ENCODE assay signal across 29 cellular contexts in genomic region chr1:18828224-18828623, GRCh38. TPM values are rescaled to one million over a fixed set of nuclear protein-coding genes. Genes with fewer than 3 reads are reported as not detected.
"Had no signal": no experiment of that assay in that cellular context is flagged by ENCODE, and none has a peak within 500 bp of the region (broad histone marks: within the 10 kb centered on the region; RNA-seq: fewer than 3 reads in every experiment).

No MANE protein-coding gene starts in this region.

- H2AFZ ChIP-seq: PC-9 had no signal

- H3K9me3 Mint-ChIP-seq: activated CD4-positive, alpha-beta T cell treated with anti-CD3 and anti-CD28 coated beads, Interleukin-2, amount 10 ng/mL, durations not matched to agents 24 days and 14 days had no signal

- H3K4me3 ChIP-seq: cardiac muscle cell, PC-9 had no signal

- H3K36me3 ChIP-seq: brain microvascular endothelial cell, cardiac muscle cell had no signal

- H3K36me3 Mint-ChIP-seq: activated CD8-positive, alpha-beta memory T cell treated with anti-CD3 and anti-CD28 coated beads, Interleukin-2, amount 10 ng/mL, durations not matched to agents 7 days and 5 days; activated naive CD4-positive, alpha-beta T cell treated with anti-CD3 and anti-CD28 coated beads, Interleukin-2, amount 50 U/mL, for 72 hours had no signal

- H3K27me3 Mint-ChIP-seq: activated CD8-positive, alpha-beta memory T cell treated with anti-CD3 and anti-CD28 coated beads, Interleukin-2, amount 10 ng/mL, durations not matched to agents 7 days and 5 days had no signal

- DNase-seq: activated B cell treated with CpG ODN at 0.5 μM for 24 hours; activated CD4-positive, alpha-beta T cell treated with anti-CD3 and anti-CD28 coated beads for 1 hour; activated CD4-positive, alpha-beta T cell treated with anti-CD3 and anti-CD28 coated beads, Interleukin-2, amount 10 ng/mL, durations not matched to agents 24 days and 14 days; activated CD4-positive, alpha-beta T cell treated with anti-CD3 and anti-CD28 coated beads, Interleukin-2, amount 50 U/mL, for 48 hours; activated CD8-positive, alpha-beta memory T cell treated with anti-CD3 and anti-CD28 coated beads, Interleukin-2, amount 10 ng/mL, durations not matched to agents 7 days and 5 days; activated effector memory CD4-positive, alpha-beta T cell treated with Interleukin-2 at 50 U/mL for 16 hours; activated naive CD4-positive, alpha-beta T cell treated with Interleukin-2 at 50 U/mL for 16 hours; activated T-cell treated with anti-CD3 and anti-CD28 coated beads, Interleukin-2, amount 50 U/mL, for 24 hours; brain microvascular endothelial cell; cerebellar nuclear complex; NCI-H1092; NCI-H1417 treated with DMSO at 0.1 percent for 48 hours; NCI-H1694; NCI-H2029 treated with DMSO at 0.1 percent for 48 hours; NCI-H345; NCI-H510A; NCI-H526 treated with DMSO at 0.1 percent for 48 hours; NCI-H82; NK-92 treated with Interleukin-12 subunit alpha and Interleukin-12 subunit beta, amount 100 ng/mL, for 24 hours; PC-9; SIG-M5; T-helper 17 cell; T-helper 9 cell had no signal

- H3K27ac ChIP-seq: brain microvascular endothelial cell, cardiac muscle cell, PC-9 had no signal

- ATAC-seq: activated CD8-positive, alpha-beta memory T cell treated with anti-CD3 and anti-CD28 coated beads, Interleukin-2, amount 10 ng/mL, durations not matched to agents 7 days and 5 days; activated naive CD4-positive, alpha-beta T cell treated with anti-CD3 and anti-CD28 coated beads, Interleukin-2, amount 50 U/mL, for 72 hours; T-helper 17 cell had no signal

- H3K4me1 Mint-ChIP-seq: activated B cell treated with CpG ODN at 0.5 μM for 24 hours; activated CD4-positive, alpha-beta T cell treated with anti-CD3 and anti-CD28 coated beads, Interleukin-2, amount 10 ng/mL, durations not matched to agents 24 days and 14 days; activated CD8-positive, alpha-beta memory T cell treated with anti-CD3 and anti-CD28 coated beads, Interleukin-2, amount 10 ng/mL, durations not matched to agents 7 days and 5 days; T-helper 17 cell had no signal

- H3K27me3 ChIP-seq: brain microvascular endothelial cell had no signal

- H3K4me2 ChIP-seq: PC-9 had no signal

- H3K4me3 Mint-ChIP-seq: activated B cell treated with CpG ODN at 0.5 μM for 24 hours; activated CD4-positive, alpha-beta T cell treated with anti-CD3 and anti-CD28 coated beads, Interleukin-2, amount 10 ng/mL, durations not matched to agents 24 days and 14 days; activated CD8-positive, alpha-beta memory T cell treated with anti-CD3 and anti-CD28 coated beads, Interleukin-2, amount 10 ng/mL, durations not matched to agents 7 days and 5 days; activated T-cell treated with anti-CD3 and anti-CD28 coated beads, Interleukin-2, amount 50 U/mL, for 24 hours; activated T-helper 1 cell treated with anti-CD3 and anti-CD28 coated beads, Interleukin-12 subunit alpha, Interleukin-12 subunit beta, Interleukin-2, Interleukin-4 antibody, amounts not matched to agents 30 ng/mL and 10 ng/mL and 1 ng/mL, durations not matched to agents 14 hours and 24 hours and 36 hours; T-helper 17 cell had no signal

- H3K27ac Mint-ChIP-seq: activated B cell treated with CpG ODN at 0.5 μM for 24 hours; activated CD4-positive, alpha-beta T cell treated with anti-CD3 and anti-CD28 coated beads, Interleukin-2, amount 10 ng/mL, durations not matched to agents 24 days and 14 days; activated CD8-positive, alpha-beta memory T cell treated with anti-CD3 and anti-CD28 coated beads, Interleukin-2, amount 10 ng/mL, durations not matched to agents 7 days and 5 days; activated naive CD4-positive, alpha-beta T cell treated with anti-CD3 and anti-CD28 coated beads, Interleukin-2, amount 50 U/mL, for 72 hours; activated T-cell treated with anti-CD3 and anti-CD28 coated beads, Interleukin-2, amount 50 U/mL, for 24 hours; activated T-helper 1 cell treated with anti-CD3 and anti-CD28 coated beads, Interleukin-12 subunit alpha, Interleukin-12 subunit beta, Interleukin-2, Interleukin-4 antibody, amounts not matched to agents 30 ng/mL and 10 ng/mL and 1 ng/mL, durations not matched to agents 14 hours and 24 hours and 36 hours; T-helper 17 cell had no signal

RNA-seq across cellular contexts. Expression of gene TAS1R2, which starts 31.2 kb away (rescaled TPM):
- total RNA-seq: activated B cell treated with CpG ODN at 0.5 μM for 24 hours; activated CD4-positive, alpha-beta T cell treated with anti-CD3 and anti-CD28 coated beads, Interleukin-2, amount 10 ng/mL, durations not matched to agents 24 days and 14 days; activated CD8-positive, alpha-beta memory T cell treated with anti-CD3 and anti-CD28 coated beads, Interleukin-2, amount 10 ng/mL, durations not matched to agents 7 days and 5 days; activated naive CD4-positive, alpha-beta T cell treated with anti-CD3 and anti-CD28 coated beads, Interleukin-2, amount 50 U/mL, for 72 hours; activated T-helper 1 cell treated with anti-CD3 and anti-CD28 coated beads, Interleukin-12 subunit alpha, Interleukin-12 subunit beta, Interleukin-2, Interleukin-4 antibody, amounts not matched to agents 30 ng/mL and 10 ng/mL and 1 ng/mL, durations not matched to agents 14 hours and 24 hours and 36 hours; cardiac muscle cell; LHCN-M2; M059J; PC-9; T-helper 17 cell had no signal
- polyA plus RNA-seq: adipose tissue, cardiac muscle cell had no signal
